ENCODE assay signal across 1 cellular context in the genomic region with DNA sequence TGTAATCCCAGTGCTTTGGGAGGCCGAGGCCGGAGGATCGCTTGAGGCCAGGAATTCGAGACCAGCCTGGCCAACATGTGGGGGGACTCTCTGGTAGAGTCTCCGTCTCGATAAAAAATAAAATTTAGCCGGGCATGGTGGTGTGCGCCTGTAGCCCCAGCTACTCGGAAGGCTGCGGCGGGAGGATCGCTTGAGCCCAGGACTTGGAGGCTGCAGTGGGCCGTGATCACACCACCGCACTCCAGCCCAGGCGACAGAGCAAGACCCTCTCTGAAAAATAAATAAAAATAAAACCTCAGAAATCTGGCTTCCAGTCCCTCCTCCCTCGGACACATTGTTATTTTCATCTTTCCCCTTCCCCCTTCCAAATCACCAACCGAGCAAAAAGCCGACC.
TF ChIP-seq lines count a peak whose summit lies in the region.

No MANE protein-coding gene starts in this region.

TF ChIP-seq in SK-N-SH, 30 proteins besides CTCF, POLR2A, EP300 and RAD21 (continued from another document):
- TF ChIP-seq TCF12 (IDR thresholded peaks at IDR 0.05) (no peak), GATA2 (CRISPR knock-in tag; IDR thresholded peaks at IDR 0.05) (no peak), FOXJ3 (CRISPR knock-in tag; IDR thresholded peaks at IDR 0.05) (no peak)
